In the genomic region with DNA sequence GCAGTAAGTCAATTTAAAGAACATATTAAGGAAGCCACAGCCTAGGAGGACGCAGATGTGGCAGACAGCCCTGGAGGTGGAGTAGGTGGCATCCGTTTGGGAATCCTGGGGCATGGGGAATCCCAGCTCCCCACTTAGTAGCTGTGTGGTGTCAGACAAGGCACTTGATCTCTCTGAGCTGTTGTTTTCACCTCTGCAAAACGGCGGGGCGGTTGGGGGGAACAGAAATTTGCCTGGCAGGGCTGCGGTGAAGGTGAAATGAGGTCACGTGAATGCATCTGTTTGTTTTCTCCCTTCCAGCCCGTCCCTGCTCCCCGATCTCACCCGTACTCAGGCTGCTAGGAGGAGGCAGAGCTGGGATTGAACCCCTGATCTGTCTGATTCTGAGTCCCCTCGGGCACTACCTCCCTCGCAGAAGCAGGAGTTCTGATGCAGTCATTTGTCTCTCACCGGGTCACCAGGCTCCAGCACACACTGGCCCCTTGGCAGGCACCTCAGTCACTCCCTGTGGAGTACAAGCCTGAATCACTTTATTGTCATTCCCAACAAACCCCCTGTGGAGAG, we compare ENCODE assay signal across 13 cellular contexts. TPM values are rescaled to one million over a fixed set of nuclear protein-coding genes. Genes with fewer than 3 reads are reported as not detected.
DNase-seq lines count a peak whose midpoint lies in the region; ATAC-seq and TF ChIP-seq lines count a peak whose summit lies in the region.
"Had no signal": no experiment of that assay in that cellular context is flagged by ENCODE, and none has a peak within 500 bp of the region (broad histone marks: within the 10 kb centered on the region; RNA-seq: fewer than 3 reads in every experiment).

No MANE protein-coding gene starts in this region.

- DNase-seq in CD8-positive, alpha-beta T cell: peak; percentile 51 to 86 (median 76)
- DNase-seq in NT2/D1 (ENCODE audit: low read depth, low spot score) (peak; percentile 38), Caco-2 (no peak), ureter (ENCODE audit: low spot score) (no peak), OCI-M1 (lab: John Stamatoyannopoulos, UW) (no peak), upper lobe of left lung (no peak)
- peak; percentile 46 for DNase-seq in activated T-helper 2 cell treated with anti-CD3 and anti-CD28 coated beads, Interferon-gamma antibody, Interleukin-2, Interleukin-4, amounts not matched to agents 10 μg/mL and 5 μg/mL and 100 μg/mL, durations not matched to agents 14 hours and 24 hours and 36 hours (ENCODE audit: low spot score)
- peak in 8 of 9 donors; percentile 56 to 81 (median 64) for DNase-seq in naive thymus-derived CD4-positive, alpha-beta T cell
- DNase-seq: brain microvascular endothelial cell, NCI-H1105 treated with DMSO at 0.1 percent for 48 hours had no signal

- TF ChIP-seq POLR2A in upper lobe of left lung (IDR thresholded peaks at IDR 0.05): no peak

- no peak for TF ChIP-seq EP300 in upper lobe of left lung (IDR thresholded peaks at IDR 0.05)

- H3K9ac ChIP-seq in NT2/D1 (ENCODE audit: insufficient read length, low read depth): no peak overlapping the region

- H3K27me3 ChIP-seq in CD8-positive, alpha-beta T cell (ENCODE audit: insufficient read depth, low read length): no peaks in the 10 kb centered on the region
- peaks cover 3% of the 10 kb centered on the region for H3K27me3 ChIP-seq in NT2/D1 (ENCODE audit: insufficient read depth, insufficient read length)
- H3K27me3 ChIP-seq in naive thymus-derived CD4-positive, alpha-beta T cell (ENCODE audit: control insufficient read depth in 2 of 2, insufficient read depth in 2 of 2, low read length in 2 of 2): no peaks in the 10 kb centered on the region
- H3K27me3 ChIP-seq in Caco-2 (replicated peaks; ENCODE audit: control insufficient read depth, insufficient read depth, low read length): no peaks in the 10 kb centered on the region
- no peaks in the 10 kb centered on the region for H3K27me3 ChIP-seq in upper lobe of left lung
- H3K27me3 ChIP-seq: brain microvascular endothelial cell had no signal

- 72 to 83% methylated on average over 11 to 13 of the region's 13 CpGs for WGBS in upper lobe of left lung, 2 donors

- intact Hi-C loops in CD8-positive, alpha-beta T cell (cut with DNase I, micrococcal nuclease): loop anchor here (1.0 to 10.0 kb wide), 5 partner anchors 16 to 1175 kb away; partner anchors contain the start of genes PEF1 (in 1 of the 2), PTP4A2 (in 1 of the 2) and PUM1 (in 1 of the 2)
- intact Hi-C loops in activated T-helper 2 cell treated with anti-CD3 and anti-CD28 coated beads, Interferon-gamma antibody, Interleukin-2, Interleukin-4, amounts not matched to agents 10 μg/mL and 5 μg/mL and 100 μg/mL, durations not matched to agents 14 hours and 24 hours and 36 hours (cut with micrococcal nuclease): loop anchor here (10.0 kb wide), 1 partner anchor 295 kb away; no protein-coding TSS in a partner anchor
- intact Hi-C loops in naive thymus-derived CD4-positive, alpha-beta T cell (cut with micrococcal nuclease): loop anchor here in 1 of 2 donors (10.0 kb wide), 1 partner anchor 305 kb away; the partner anchor contains the start of gene PUM1
- intact Hi-C loops in Caco-2 (cut with micrococcal nuclease; ENCODE audit: unreplicated experiment): no loop called here

- H3K4me1 ChIP-seq in CD8-positive, alpha-beta T cell (ENCODE audit: insufficient read depth, low read length): peaks cover 63% of the 10 kb centered on the region
- H3K4me1 ChIP-seq in NT2/D1 (ENCODE audit: insufficient read depth, insufficient read length): peaks cover 46% of the 10 kb centered on the region
- H3K4me1 ChIP-seq in naive thymus-derived CD4-positive, alpha-beta T cell (ENCODE audit: control insufficient read depth in 2 of 2, insufficient read depth in 2 of 2, low read length in 2 of 2): peaks cover 37 to 56% of the 10 kb centered on the region in 2 donors
- H3K4me1 ChIP-seq in Caco-2: no peaks in the 10 kb centered on the region
- H3K4me1 ChIP-seq in upper lobe of left lung: peaks cover 5 to 34% (median 19%) of the 10 kb centered on the region in 4 donors

- peak overlapping the region; percentile 32 for H3K4me3 ChIP-seq in CD8-positive, alpha-beta T cell (ENCODE audit: low read depth, low read length)
- H3K4me3 ChIP-seq in NT2/D1 (ENCODE audit: insufficient read length, low read depth): no peak overlapping the region
- H3K4me3 ChIP-seq in naive thymus-derived CD4-positive, alpha-beta T cell (ENCODE audit: low read length): peak overlapping the region; percentile 45
- H3K4me3 ChIP-seq in Caco-2 (ENCODE audit: low read depth, low read length): no peak overlapping the region
- no peak overlapping the region for H3K4me3 ChIP-seq in upper lobe of left lung

- H3K9me3 Mint-ChIP-seq in CD8-positive, alpha-beta T cell: no peaks in the 10 kb centered on the region
- no peaks in the 10 kb centered on the region for H3K9me3 Mint-ChIP-seq in activated T-helper 2 cell treated with anti-CD3 and anti-CD28 coated beads, Interferon-gamma antibody, Interleukin-2, Interleukin-4, amounts not matched to agents 10 μg/mL and 5 μg/mL and 100 μg/mL, durations not matched to agents 14 hours and 24 hours and 36 hours
- H3K9me3 Mint-ChIP-seq in naive thymus-derived CD4-positive, alpha-beta T cell: no peaks in the 10 kb centered on the region
- no peaks in the 10 kb centered on the region for H3K9me3 Mint-ChIP-seq in Caco-2 (ENCODE audit: unreplicated experiment)

- H3K27ac Mint-ChIP-seq in CD8-positive, alpha-beta T cell: peak overlapping the region; percentile 99
- peak overlapping the region; percentile 64 for H3K27ac Mint-ChIP-seq in activated T-helper 2 cell treated with anti-CD3 and anti-CD28 coated beads, Interferon-gamma antibody, Interleukin-2, Interleukin-4, amounts not matched to agents 10 μg/mL and 5 μg/mL and 100 μg/mL, durations not matched to agents 14 hours and 24 hours and 36 hours
- H3K27ac Mint-ChIP-seq in naive thymus-derived CD4-positive, alpha-beta T cell: peak overlapping the region; percentile 60 to 99 (median 97)
- H3K27ac Mint-ChIP-seq in Caco-2 (ENCODE audit: unreplicated experiment): no peak overlapping the region

- H3K9me3 ChIP-seq in CD8-positive, alpha-beta T cell (ENCODE audit: low read length): no peaks in the 10 kb centered on the region
- no peaks in the 10 kb centered on the region for H3K9me3 ChIP-seq in NT2/D1 (ENCODE audit: insufficient read depth, low read length)
- H3K9me3 ChIP-seq in naive thymus-derived CD4-positive, alpha-beta T cell (ENCODE audit: control insufficient read depth in 2 of 3, low read length in 3 of 3): no peaks in the 10 kb centered on the region
- H3K9me3 ChIP-seq in Caco-2: no peaks in the 10 kb centered on the region
- no peaks in the 10 kb centered on the region for H3K9me3 ChIP-seq in upper lobe of left lung

- H3K4me3 Mint-ChIP-seq in CD8-positive, alpha-beta T cell: peak overlapping the region; percentile 77
- peak overlapping the region; percentile 50 for H3K4me3 Mint-ChIP-seq in activated T-helper 2 cell treated with anti-CD3 and anti-CD28 coated beads, Interferon-gamma antibody, Interleukin-2, Interleukin-4, amounts not matched to agents 10 μg/mL and 5 μg/mL and 100 μg/mL, durations not matched to agents 14 hours and 24 hours and 36 hours (ENCODE audit: low read depth)
- H3K4me3 Mint-ChIP-seq in naive thymus-derived CD4-positive, alpha-beta T cell: peak overlapping the region; percentile 72 to 100 (median 96)
- no peak overlapping the region for H3K4me3 Mint-ChIP-seq in Caco-2 (ENCODE audit: unreplicated experiment)

- peak overlapping the region; percentile 35 for H3K27ac ChIP-seq in CD8-positive, alpha-beta T cell (ENCODE audit: low read depth, low read length)
- peak overlapping the region; percentile 98 for H3K27ac ChIP-seq in naive thymus-derived CD4-positive, alpha-beta T cell (ENCODE audit: low read depth, low read length)
- H3K27ac ChIP-seq in upper lobe of left lung: no peak overlapping the region
- H3K27ac ChIP-seq: brain microvascular endothelial cell, C4-2B had no signal

- peaks cover 82% of the 10 kb centered on the region for H3K4me1 Mint-ChIP-seq in CD8-positive, alpha-beta T cell (ENCODE audit: low read depth)
- H3K4me1 Mint-ChIP-seq in activated T-helper 2 cell treated with anti-CD3 and anti-CD28 coated beads, Interferon-gamma antibody, Interleukin-2, Interleukin-4, amounts not matched to agents 10 μg/mL and 5 μg/mL and 100 μg/mL, durations not matched to agents 14 hours and 24 hours and 36 hours (ENCODE audit: low read depth): peaks cover 71% of the 10 kb centered on the region
- peaks cover 51 to 82% (median 74%) of the 10 kb centered on the region in 7 donors for H3K4me1 Mint-ChIP-seq in naive thymus-derived CD4-positive, alpha-beta T cell
- H3K4me1 Mint-ChIP-seq in Caco-2 (ENCODE audit: low read depth, unreplicated experiment): no peaks in the 10 kb centered on the region

- H3K36me3 Mint-ChIP-seq in CD8-positive, alpha-beta T cell: peaks cover 20% of the 10 kb centered on the region
- peaks cover 21% of the 10 kb centered on the region for H3K36me3 Mint-ChIP-seq in activated T-helper 2 cell treated with anti-CD3 and anti-CD28 coated beads, Interferon-gamma antibody, Interleukin-2, Interleukin-4, amounts not matched to agents 10 μg/mL and 5 μg/mL and 100 μg/mL, durations not matched to agents 14 hours and 24 hours and 36 hours (ENCODE audit: low read depth)
- H3K36me3 Mint-ChIP-seq in naive thymus-derived CD4-positive, alpha-beta T cell: peaks cover 0 to 20% (median 5%) of the 10 kb centered on the region in 5 donors
- no peaks in the 10 kb centered on the region for H3K36me3 Mint-ChIP-seq in Caco-2 (ENCODE audit: insufficient read depth, unreplicated experiment)

- TF ChIP-seq CTCF in CD8-positive, alpha-beta T cell (IDR thresholded peaks at IDR 0.05): no peak
- TF ChIP-seq CTCF in Caco-2 (IDR thresholded peaks at IDR 0.05; ENCODE audit: insufficient read depth in 1 of 2, low read depth in 1 of 2, low read length in 1 of 2, severe bottlenecking in 1 of 2, unreplicated experiment in 1 of 2) (no peak), upper lobe of left lung (IDR thresholded peaks at IDR 0.05) (no peak)

- peak; percentile 28 for ATAC-seq in CD8-positive, alpha-beta T cell
- ATAC-seq in naive thymus-derived CD4-positive, alpha-beta T cell: peak; percentile 23
- ATAC-seq in upper lobe of left lung (ENCODE audit: low FRiP score in 2 of 2): no peak

- no TSS peak for BruUV-seq in Caco-2 (replicated peaks; lab: Mats Ljungman, UMichigan)

- no peaks in the 10 kb centered on the region for H3K27me3 Mint-ChIP-seq in CD8-positive, alpha-beta T cell (ENCODE audit: low read depth)
- no peaks in the 10 kb centered on the region for H3K27me3 Mint-ChIP-seq in activated T-helper 2 cell treated with anti-CD3 and anti-CD28 coated beads, Interferon-gamma antibody, Interleukin-2, Interleukin-4, amounts not matched to agents 10 μg/mL and 5 μg/mL and 100 μg/mL, durations not matched to agents 14 hours and 24 hours and 36 hours (ENCODE audit: low read depth)
- H3K27me3 Mint-ChIP-seq in naive thymus-derived CD4-positive, alpha-beta T cell: no peaks in the 10 kb centered on the region
- H3K27me3 Mint-ChIP-seq in Caco-2 (ENCODE audit: insufficient read depth, unreplicated experiment): no peaks in the 10 kb centered on the region

- POLR2A ChIA-PET in CD8-positive, alpha-beta T cell (lab: Charles Lee): interaction anchor here (3.7 to 14.7 kb wide), 3 partner anchors 15 to 41 kb away, joined by 21 to 326 read pairs (median 101); partner anchors contain the start of gene MATN1
- POLR2A ChIA-PET in naive thymus-derived CD4-positive, alpha-beta T cell (lab: Charles Lee): interaction anchor here (1.0 to 31.3 kb wide), 3 partner anchors 8 to 22 kb away, joined by 3 to 1281 read pairs (median 33); partner anchors contain the start of genes LAPTM5 and MATN1
- POLR2A ChIA-PET in Caco-2 (lab: Charles Lee): no interaction called here

- H3K36me3 ChIP-seq in CD8-positive, alpha-beta T cell (ENCODE audit: insufficient read depth, low read length): no peaks in the 10 kb centered on the region
- H3K36me3 ChIP-seq in NT2/D1 (ENCODE audit: insufficient read depth, insufficient read length, low read length) (no peaks in the 10 kb centered on the region), Caco-2 (ENCODE audit: control insufficient read depth, insufficient read depth, low read length) (no peaks in the 10 kb centered on the region), upper lobe of left lung (no peaks in the 10 kb centered on the region)
- peaks cover 0 to 9% (median 0%) of the 10 kb centered on the region in 3 experiments for H3K36me3 ChIP-seq in naive thymus-derived CD4-positive, alpha-beta T cell (ENCODE audit: control insufficient read depth in 2 of 3, insufficient read depth in 3 of 3, low read length in 3 of 3)
- H3K36me3 ChIP-seq: brain microvascular endothelial cell had no signal

- CTCF ChIA-PET in CD8-positive, alpha-beta T cell (lab: Charles Lee): interaction anchor here (0.6 to 27.7 kb wide), 7 partner anchors 12 to 202 kb away, joined by 3 to 338 read pairs (median 5); no protein-coding TSS in a partner anchor
- CTCF ChIA-PET in naive thymus-derived CD4-positive, alpha-beta T cell (lab: Charles Lee): interaction anchor here (1.5 to 11.9 kb wide), 5 partner anchors 8 to 40 kb away, joined by 5 to 133 read pairs (median 36); partner anchors contain the start of gene MATN1
- CTCF ChIA-PET in Caco-2 (lab: Charles Lee): no interaction called here

RNA-seq across cellular contexts. Expression of gene LAPTM5, which starts 2.2 kb away (rescaled TPM):
- 100 to 1,000 TPM; 629 to 653 TPM for total RNA-seq in CD8-positive, alpha-beta T cell
- 184 and 189 TPM in 2 replicates for total RNA-seq in activated T-helper 2 cell treated with anti-CD3 and anti-CD28 coated beads, Interferon-gamma antibody, Interleukin-2, Interleukin-4, amounts not matched to agents 10 μg/mL and 5 μg/mL and 100 μg/mL, durations not matched to agents 14 hours and 24 hours and 36 hours
- 100 to 1,000 TPM; 464 to 783 (median 647) TPM for total RNA-seq in naive thymus-derived CD4-positive, alpha-beta T cell
- polyA plus RNA-seq in naive thymus-derived CD4-positive, alpha-beta T cell: 100 to 1,000 TPM; 551 to 556 TPM
- total RNA-seq in Caco-2 (2022): 0.14 TPM in 1 of 2 replicates, not detected in the other
- 34.2 TPM for total RNA-seq in ureter
- 100 to 1,000 TPM; 148 to 624 (median 225) TPM for total RNA-seq in upper lobe of left lung

RNA-seq across cellular contexts. Expression of gene MATN1, which starts 36.4 kb away (rescaled TPM):
- total RNA-seq in CD8-positive, alpha-beta T cell: 1 to 10 TPM; 6.6 to 7.4 TPM
- total RNA-seq in activated T-helper 2 cell treated with anti-CD3 and anti-CD28 coated beads, Interferon-gamma antibody, Interleukin-2, Interleukin-4, amounts not matched to agents 10 μg/mL and 5 μg/mL and 100 μg/mL, durations not matched to agents 14 hours and 24 hours and 36 hours: 0.21 and 0.44 TPM in 2 replicates
- 1 to 10 TPM in 2 of 5 experiments, under 1 TPM in 3; 0.08 to 3.6 (median 0.22) TPM for total RNA-seq in naive thymus-derived CD4-positive, alpha-beta T cell
- polyA plus RNA-seq in naive thymus-derived CD4-positive, alpha-beta T cell: not detected
- not detected in 2 replicates for total RNA-seq in Caco-2 (2022)
- total RNA-seq in ureter: not detected
- under 1 TPM in 1 of 6 donors, not detected in 5; 0.15 TPM for total RNA-seq in upper lobe of left lung
- total RNA-seq: glomerular endothelial cell; T-helper 1 cell treated with Interleukin-12 subunit alpha and Interleukin-12 subunit beta and Interleukin-4 antibody, amounts not matched to agents 30 ng/mL and 1 ng/mL, for 36 hours had no signal

Comparison
In these comparisons a context has a peak if more than half of its experiments do, and no peak if none do; other contexts are left out.
1. ATAC-seq: peak in CD8-positive, alpha-beta T cell (single experiment) and naive thymus-derived CD4-positive, alpha-beta T cell (single experiment); none in upper lobe of left lung (0 of 2).
2. DNase-seq: peak in CD8-positive, alpha-beta T cell (7 of 7), NT2/D1 (single experiment), activated T-helper 2 cell treated with anti-CD3 and anti-CD28 coated beads, Interferon-gamma antibody, Interleukin-2, Interleukin-4, amounts not matched to agents 10 μg/mL and 5 μg/mL and 100 μg/mL, durations not matched to agents 14 hours and 24 hours and 36 hours (single experiment) and naive thymus-derived CD4-positive, alpha-beta T cell (8 of 9); none in Caco-2 (0 of 2), ureter (single experiment), OCI-M1 (single experiment) and upper lobe of left lung (0 of 2).
3. H3K27ac ChIP-seq: peak in CD8-positive, alpha-beta T cell (single experiment) and naive thymus-derived CD4-positive, alpha-beta T cell (single experiment); none in upper lobe of left lung (0 of 4).
4. H3K4me3 ChIP-seq: peak in CD8-positive, alpha-beta T cell (single experiment) and naive thymus-derived CD4-positive, alpha-beta T cell (single experiment); none in NT2/D1 (single experiment), Caco-2 (single experiment) and upper lobe of left lung (0 of 4).
5. RNA of gene LAPTM5, which starts 2.2 kb away (total RNA-seq): 629 to 653 TPM in CD8-positive, alpha-beta T cell, 464 to 783 TPM in naive thymus-derived CD4-positive, alpha-beta T cell, 148 to 624 TPM in upper lobe of left lung, 184 to 189 TPM in activated T-helper 2 cell treated with anti-CD3 and anti-CD28 coated beads, Interferon-gamma antibody, Interleukin-2, Interleukin-4, amounts not matched to agents 10 μg/mL and 5 μg/mL and 100 μg/mL, durations not matched to agents 14 hours and 24 hours and 36 hours and 34.2 TPM in ureter (single experiment); 0.14 TPM in Caco-2; every median in the first group is over 10 times any median in the second.